8 cellular contexts compared by ENCODE assay signal in the genomic region with DNA sequence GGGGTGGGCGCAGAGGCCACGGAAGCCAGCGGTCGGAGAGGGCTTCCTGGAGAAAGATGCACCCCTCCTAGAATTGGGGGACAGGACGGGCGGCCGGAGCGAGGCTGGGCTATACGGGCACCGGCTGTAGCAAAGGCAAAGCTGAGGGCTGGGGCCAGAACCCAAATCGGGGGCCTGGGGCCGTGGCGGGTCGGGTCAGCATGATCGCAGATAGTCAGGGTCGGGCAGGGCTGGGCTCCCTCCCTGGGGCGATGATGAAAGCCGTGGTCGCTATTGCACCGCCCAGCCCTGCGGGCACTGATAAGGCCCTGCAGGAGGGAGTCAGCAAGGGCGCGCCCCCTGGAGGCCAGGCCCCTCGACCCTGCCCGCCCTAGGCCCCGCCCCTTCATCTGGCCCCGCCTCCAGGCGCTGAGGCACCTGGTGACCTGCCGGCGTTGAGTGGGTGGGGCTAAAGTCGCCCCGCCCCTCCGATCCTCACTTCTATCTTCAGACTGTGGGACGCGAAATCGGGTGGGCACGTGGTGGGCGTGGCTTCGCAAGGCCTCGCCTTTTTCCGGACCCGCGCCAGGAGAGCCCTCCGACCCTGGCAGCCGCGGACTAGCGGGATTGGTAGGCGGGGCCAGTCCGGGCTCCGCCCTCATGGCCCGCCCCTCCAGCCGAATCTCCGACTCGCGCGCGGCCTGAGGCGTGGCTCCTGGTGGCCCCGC. TPM values are rescaled to one million over a fixed set of nuclear protein-coding genes. Genes with fewer than 3 reads are reported as not detected.
DNase-seq lines count a peak whose midpoint lies in the region; ATAC-seq and TF ChIP-seq lines count a peak whose summit lies in the region.

No MANE protein-coding gene starts in this region.

- ATAC-seq in HG02571 (IDR thresholded peaks at IDR 0.05; ENCODE audit: unreplicated experiment): peak; percentile 50

- H3K27ac Mint-ChIP-seq in activated naive CD4-positive, alpha-beta T cell treated with anti-CD3 and anti-CD28 coated beads, Interleukin-2, amount 10 ng/mL, durations not matched to agents 7 days and 5 days: peak overlapping the region; percentile 91

- TF ChIP-seq CTCF in NB4 (IDR thresholded peaks at IDR 0.05; ENCODE audit: low read depth, low read length): peak; percentile 50

- peak overlapping the region; percentile 76 for H3K4me3 Mint-ChIP-seq in activated naive CD4-positive, alpha-beta T cell treated with anti-CD3 and anti-CD28 coated beads, Interleukin-2, amount 10 ng/mL, durations not matched to agents 7 days and 5 days

- H3K4me1 Mint-ChIP-seq in activated naive CD4-positive, alpha-beta T cell treated with anti-CD3 and anti-CD28 coated beads, Interleukin-2, amount 10 ng/mL, durations not matched to agents 7 days and 5 days: peaks cover 61% of the 10 kb centered on the region

- TF ChIP-seq POLR2A in GM10847 (IDR thresholded peaks at IDR 0.05; ENCODE audit: extremely low read depth, insufficient read length) (peak; percentile 21), NB4 (IDR thresholded peaks at IDR 0.05; ENCODE audit: extremely low read depth, insufficient read length) (peak; percentile 51)

- no peaks in the 10 kb centered on the region for H3K9me3 Mint-ChIP-seq in activated naive CD4-positive, alpha-beta T cell treated with anti-CD3 and anti-CD28 coated beads, Interleukin-2, amount 10 ng/mL, durations not matched to agents 7 days and 5 days

- peaks cover 4% of the 10 kb centered on the region for H3K27me3 Mint-ChIP-seq in activated naive CD4-positive, alpha-beta T cell treated with anti-CD3 and anti-CD28 coated beads, Interleukin-2, amount 10 ng/mL, durations not matched to agents 7 days and 5 days

- peak overlapping the region; percentile 63 for H3K4me3 ChIP-seq in NB4 (ENCODE audit: low read depth, low read length)

- in situ Hi-C loops in SK-MEL-5 (cut with HindIII; ENCODE audit: low pct_unique_long_range_greater_than_20kb, low sequenced_read_pairs): no loop called here

- peaks cover 14% of the 10 kb centered on the region for H3K36me3 Mint-ChIP-seq in activated naive CD4-positive, alpha-beta T cell treated with anti-CD3 and anti-CD28 coated beads, Interleukin-2, amount 10 ng/mL, durations not matched to agents 7 days and 5 days

- CTCF ChIA-PET in activated naive CD4-positive, alpha-beta T cell treated with anti-CD3 and anti-CD28 coated beads, Interleukin-2, amount 10 ng/mL, durations not matched to agents 7 days and 5 days (lab: Charles Lee): interaction anchor here (0.6 to 24.2 kb wide), 9 partner anchors 8 to 124 kb away, joined by 3 to 757 read pairs (median 5); no protein-coding TSS in a partner anchor

- peak; percentile 99 for DNase-seq in NB4 (ENCODE audit: low read depth)
- peak; percentile 95 for DNase-seq in SK-MEL-5 (ENCODE audit: low read depth, low spot score)
- peak; percentile 100 for DNase-seq in activated naive CD4-positive, alpha-beta T cell treated with anti-CD3 and anti-CD28 coated beads, Interleukin-2, amount 10 ng/mL, durations not matched to agents 7 days and 5 days
- DNase-seq in globus pallidus (ENCODE audit: low spot score): peak; percentile 85
- peak; percentile 95 for DNase-seq in occipital lobe (lab: John Stamatoyannopoulos, UW)

- peak overlapping the region; percentile 56 for H3K27ac ChIP-seq in temporal lobe (ENCODE audit: low read depth, low read length)

RNA-seq across cellular contexts. Expression of a gene that starts 0.4 kb away (rescaled TPM):
- total RNA-seq in SK-MEL-5 (2014; rRNA removed; shearing (Covaris generic)): 55.2 and 57.1 TPM in 2 replicates
- 98.7 and 159 TPM in 2 replicates for polyA plus RNA-seq in SK-MEL-5 (2015; cell fraction: cytosol; rRNA removed)
- 49.0 and 63.7 TPM in 2 replicates for polyA plus RNA-seq in SK-MEL-5 (2015; cell fraction: nucleus; rRNA removed)
- total RNA-seq in occipital lobe (5.1 TPM), temporal lobe (3.0 TPM)

RNA-seq across cellular contexts. Expression of a gene that starts 36.4 kb away (rescaled TPM):
- total RNA-seq in SK-MEL-5 (2014; rRNA removed; shearing (Covaris generic)): 3.7 and 5.0 TPM in 2 replicates
- polyA plus RNA-seq in SK-MEL-5 (2015; cell fraction: cytosol; rRNA removed): 11.7 and 15.4 TPM in 2 replicates
- 6.6 and 9.7 TPM in 2 replicates for polyA plus RNA-seq in SK-MEL-5 (2015; cell fraction: nucleus; rRNA removed)
- total RNA-seq in occipital lobe: 5.8 TPM
- total RNA-seq in temporal lobe: 8.6 TPM

Comparison
In these comparisons a context has a peak if more than half of its experiments do, and no peak if none do; other contexts are left out.
1. Peak in every context shown above with its lines: DNase-seq, ATAC-seq, H3K4me3 ChIP-seq and H3K27ac ChIP-seq.